ENCODE assay signal across 32 cellular contexts in genomic region chr11:70495351-70496310, GRCh38.
DNase-seq lines count a peak whose midpoint lies in the region; ATAC-seq and TF ChIP-seq lines count a peak whose summit lies in the region.
"Had no signal": no experiment of that assay in that cellular context is flagged by ENCODE, and none has a peak within 500 bp of the region (broad histone marks: within the 10 kb centered on the region; RNA-seq: fewer than 3 reads in every experiment).

No MANE protein-coding gene starts in this region.

- H3K27me3 ChIP-seq in RWPE2 (ENCODE audit: insufficient read depth, poor library complexity, severe bottlenecking) (no peaks in the 10 kb centered on the region), spleen (replicated peaks in 1 of 7) (no peaks in the 10 kb centered on the region)
- H3K27me3 ChIP-seq: gastroesophageal sphincter, left lung, tibial artery had no signal

- peaks cover 2% of the 10 kb centered on the region for H3K27me3 Mint-ChIP-seq in nephron progenitor cell (ENCODE audit: low read depth, poor library complexity)
- H3K27me3 Mint-ChIP-seq: activated naive CD8-positive, alpha-beta T cell treated with anti-CD3 and anti-CD28 coated beads, Interleukin-2, amount 50 U/mL, for 24 hours; activated T-cell treated with anti-CD3 and anti-CD28 coated beads, Interleukin-2, amount 50 U/mL, for 24 hours had no signal

- no peak for TF ChIP-seq CTCF in RWPE2 (IDR thresholded peaks at IDR 0.05; ENCODE audit: poor library complexity, severe bottlenecking)
- no peak for TF ChIP-seq CTCF in spleen (IDR thresholded peaks at IDR 0.05 in 8 of 11, conservative IDR thresholded peaks at IDR 0.05 in 3 of 11)
- no peak for TF ChIP-seq CTCF in nephron progenitor cell (IDR thresholded peaks at IDR 0.05)

- H3K4me1 Mint-ChIP-seq in nephron progenitor cell = peaks cover 11% of the 10 kb centered on the region
- H3K4me1 Mint-ChIP-seq: activated naive CD8-positive, alpha-beta T cell treated with anti-CD3 and anti-CD28 coated beads, Interleukin-2, amount 50 U/mL, for 24 hours; central memory CD8-positive, alpha-beta T cell; immature natural killer cell; naive thymus-derived CD4-positive, alpha-beta T cell had no signal

- no peak for TF ChIP-seq POLR2A in spleen (IDR thresholded peaks at IDR 0.05)

- H3K4me1 ChIP-seq in RWPE2 (ENCODE audit: insufficient read depth, poor library complexity, severe bottlenecking) (no peaks in the 10 kb centered on the region), spleen (no peaks in the 10 kb centered on the region)
- H3K4me1 ChIP-seq: A549, gastroesophageal sphincter, left lung, tibial artery had no signal

- WGBS in spleen, 5 donors = 85 to 90% (median 89%) methylated on average over 16 to 22 of the region's 22 CpGs

- peaks cover 10% of the 10 kb centered on the region for H3K9me3 Mint-ChIP-seq in nephron progenitor cell
- H3K9me3 Mint-ChIP-seq: central memory CD8-positive, alpha-beta T cell; immature natural killer cell had no signal

- intact Hi-C loops in Right ventricle myocardium inferior (cut with DNase I) (no loop called here), left ventricle myocardium superior (cut with micrococcal nuclease) (no loop called here), spleen (cut with DNase I; ENCODE audit: low total_unique reads) (no loop called here)

- no peak for ATAC-seq in Right ventricle myocardium inferior
- ATAC-seq in left ventricle myocardium superior = no peak
- ATAC-seq in RWPE2 (ENCODE audit: low read depth) = no peak
- ATAC-seq in GM19328 (IDR thresholded peaks at IDR 0.05; ENCODE audit: unreplicated experiment) = no peak
- no peak for ATAC-seq in HG03442 (IDR thresholded peaks at IDR 0.05; ENCODE audit: unreplicated experiment)
- ATAC-seq: A549; activated naive CD8-positive, alpha-beta T cell treated with anti-CD3 and anti-CD28 coated beads, Interleukin-2, amount 50 U/mL, for 24 hours; gastroesophageal sphincter; left lung; naive thymus-derived CD4-positive, alpha-beta T cell had no signal

- H3K4me3 ChIP-seq in RWPE2 (ENCODE audit: severe bottlenecking) (no peak overlapping the region), spleen (no peak overlapping the region)
- H3K4me3 ChIP-seq: A549, gastroesophageal sphincter, left lung, tibial artery had no signal

- H3K36me3 ChIP-seq in RWPE2 (ENCODE audit: low read depth) (no peaks in the 10 kb centered on the region), spleen (no peaks in the 10 kb centered on the region)
- H3K36me3 ChIP-seq: left lung, tibial artery, WERI-Rb-1 had no signal

- H3K9me3 ChIP-seq in RWPE2 (ENCODE audit: severe bottlenecking) (no peaks in the 10 kb centered on the region), spleen (peaks cover 0 to 19% (median 17%) of the 10 kb centered on the region in 8 donors)
- H3K9me3 ChIP-seq: A549 had no signal

- no peak overlapping the region for H3K27ac Mint-ChIP-seq in nephron progenitor cell
- H3K27ac Mint-ChIP-seq: activated naive CD8-positive, alpha-beta T cell treated with anti-CD3 and anti-CD28 coated beads, Interleukin-2, amount 50 U/mL, for 24 hours; activated T-cell treated with anti-CD3 and anti-CD28 coated beads, Interleukin-2, amount 50 U/mL, for 24 hours; HFFc6; immature natural killer cell; naive thymus-derived CD4-positive, alpha-beta T cell had no signal

- H3K27ac ChIP-seq in RWPE2 (ENCODE audit: poor library complexity, severe bottlenecking) (no peak overlapping the region), spleen (no peak overlapping the region)
- H3K27ac ChIP-seq: A549, gastroesophageal sphincter, HL-60, left lung, tibial artery had no signal

- no peaks in the 10 kb centered on the region for H3K36me3 Mint-ChIP-seq in nephron progenitor cell (ENCODE audit: low read depth)
- H3K36me3 Mint-ChIP-seq: immature natural killer cell had no signal

- peak; percentile 49 for DNase-seq in Right ventricle myocardium inferior (ENCODE audit: missing footprints)
- no peak for DNase-seq in left ventricle myocardium superior
- peak; percentile 93 for DNase-seq in NCI-H1105 treated with DMSO at 0.1 percent for 48 hours (lab: John Stamatoyannopoulos, UW)
- DNase-seq in RWPE2 (ENCODE audit: low spot score) = peak; percentile 40
- peak; percentile 63 for DNase-seq in spleen
- no peak for DNase-seq in nephron progenitor cell
- DNase-seq: activated CD4-positive, alpha-beta T cell treated with anti-CD3 and anti-CD28 coated beads for 48 hours; activated naive CD8-positive, alpha-beta T cell treated with anti-CD3 and anti-CD28 coated beads, Interleukin-2, amount 50 U/mL, for 24 hours; activated T-cell treated with anti-CD3 and anti-CD28 coated beads, Interleukin-2, amount 50 U/mL, for 24 hours; HFFc6; hypothalamus; immature natural killer cell; midbrain; naive thymus-derived CD4-positive, alpha-beta T cell; NCI-H1694 treated with DMSO at 0.1 percent for 48 hours; NCI-H524; NK-92 treated with Interleukin-12 subunit alpha and Interleukin-12 subunit beta, amount 100 ng/mL, for 24 hours; occipital lobe; SIG-M5; small intestine; stimulated activated CD4-positive, alpha-beta T cell treated with anti-CD3 and anti-CD28 coated beads, Interleukin-2, amount 100 ng/mL, for 24 hours; SW 1271; T-helper 9 cell; WERI-Rb-1 had no signal

- H3K4me3 Mint-ChIP-seq in nephron progenitor cell = no peak overlapping the region
- H3K4me3 Mint-ChIP-seq: activated naive CD8-positive, alpha-beta T cell treated with anti-CD3 and anti-CD28 coated beads, Interleukin-2, amount 50 U/mL, for 24 hours; activated T-cell treated with anti-CD3 and anti-CD28 coated beads, Interleukin-2, amount 50 U/mL, for 24 hours; central memory CD8-positive, alpha-beta T cell; HFFc6; immature natural killer cell; naive thymus-derived CD4-positive, alpha-beta T cell had no signal

Comparison
In these comparisons a context has a peak if more than half of its experiments do, and no peak if none do; other contexts are left out.
1. DNase-seq: peak in Right ventricle myocardium inferior (single experiment), NCI-H1105 treated with DMSO at 0.1 percent for 48 hours (single experiment), RWPE2 (single experiment) and spleen (single experiment); none in left ventricle myocardium superior (single experiment) and nephron progenitor cell (single experiment).